20 cellular contexts compared by ENCODE assay signal in genomic region chr2:101500860-101501259, GRCh38. TPM values are rescaled to one million over a fixed set of nuclear protein-coding genes. Genes with fewer than 3 reads are reported as not detected.
DNase-seq lines count a peak whose midpoint lies in the region; ATAC-seq and TF ChIP-seq lines count a peak whose summit lies in the region.
"Had no signal": no experiment of that assay in that cellular context is flagged by ENCODE, and none has a peak within 500 bp of the region (broad histone marks: within the 10 kb centered on the region; RNA-seq: fewer than 3 reads in every experiment).

No MANE protein-coding gene starts in this region.

- H3K27ac ChIP-seq in A673 (ENCODE audit: low read depth, low read length, poor library complexity, severe bottlenecking) (no peak overlapping the region), muscle layer of duodenum (ENCODE audit: low read length) (peak overlapping the region; percentile 3)
- H3K27ac ChIP-seq: upper lobe of right lung had no signal

- H3K27me3 ChIP-seq in A673 (replicated peaks; ENCODE audit: insufficient read depth, low read depth, low read length, poor library complexity) (no peaks in the 10 kb centered on the region), MG63 (no peaks in the 10 kb centered on the region), muscle layer of duodenum (ENCODE audit: low read depth, low read length) (no peaks in the 10 kb centered on the region)
- H3K27me3 ChIP-seq: upper lobe of right lung had no signal

- no peaks in the 10 kb centered on the region for H3K9me3 ChIP-seq in A673 (ENCODE audit: low read depth, low read length, poor library complexity, severe bottlenecking)
- H3K9me3 ChIP-seq in MG63, result no peaks in the 10 kb centered on the region
- H3K9me3 ChIP-seq in muscle layer of duodenum (ENCODE audit: control insufficient read depth in 1 of 2, low read length in 2 of 2), result no peaks in the 10 kb centered on the region
- H3K9me3 ChIP-seq: upper lobe of right lung had no signal

- H3K36me3 ChIP-seq in A673 (ENCODE audit: insufficient read depth, low read length, poor library complexity, severe bottlenecking), result no peaks in the 10 kb centered on the region
- H3K36me3 ChIP-seq in MG63, result no peaks in the 10 kb centered on the region
- no peaks in the 10 kb centered on the region for H3K36me3 ChIP-seq in muscle layer of duodenum (ENCODE audit: control insufficient read depth in 1 of 2, insufficient read depth in 2 of 2, low read length in 2 of 2)
- H3K36me3 ChIP-seq: upper lobe of right lung had no signal

- CTCF ChIA-PET in A673 (lab: Charles Lee), result no interaction called here

- TF ChIP-seq CTCF in A673 (conservative IDR thresholded peaks at IDR 0.05; ENCODE audit: low read depth, low read length) (no peak), fibroblast of mammary gland (conservative IDR thresholded peaks at IDR 0.05; ENCODE audit: control insufficient read depth, insufficient read depth, low read depth, low read length) (no peak)

- ATAC-seq in HG03095 (IDR thresholded peaks at IDR 0.05; ENCODE audit: unreplicated experiment), result no peak
- ATAC-seq: left lobe of liver; naive thymus-derived CD4-positive, alpha-beta T cell; upper lobe of right lung had no signal

- H3K4me3 ChIP-seq in A673 (ENCODE audit: low read depth, low read length, poor library complexity, severe bottlenecking) (no peak overlapping the region), MG63 (no peak overlapping the region), fibroblast of mammary gland (ENCODE audit: control insufficient read depth, low read depth, low read length) (no peak overlapping the region), muscle layer of duodenum (ENCODE audit: low read depth in 1 of 2, low read length in 2 of 2) (no peak overlapping the region)
- H3K4me3 ChIP-seq: upper lobe of right lung had no signal

- peaks cover 21% of the 10 kb centered on the region for H3K4me1 ChIP-seq in A673 (ENCODE audit: insufficient read depth, low read length, poor library complexity, severe bottlenecking)
- peaks cover 0 to 13% of the 10 kb centered on the region in 2 donors for H3K4me1 ChIP-seq in muscle layer of duodenum (ENCODE audit: control insufficient read depth in 1 of 2, insufficient read depth in 2 of 2, low read length in 2 of 2)
- H3K4me1 ChIP-seq: upper lobe of right lung had no signal

- POLR2A ChIA-PET in A673 (lab: Charles Lee; ENCODE audit: low non-redundant PET), result no interaction called here

- BruUV-seq in A673 (replicated peaks; lab: Mats Ljungman, UMichigan), result no TSS peak

- DNase-seq in A673 (ENCODE audit: low spot score) (peak; percentile 22), MG63 (peak; percentile 64), fibroblast of mammary gland (ENCODE audit: low read depth) (peak; percentile 57), NCI-H446 (lab: John Stamatoyannopoulos, UW) (no peak), pons (ENCODE audit: low spot score) (no peak), KG1 (lab: John Stamatoyannopoulos, UW) (no peak)
- DNase-seq: ACHN; activated CD4-positive, alpha-beta T cell treated with anti-CD3 and anti-CD28 coated beads for 4 hours; activated naive CD4-positive, alpha-beta T cell treated with anti-CD3 and anti-CD28 coated beads, Interleukin-2, amount 10 ng/mL, durations not matched to agents 7 days and 5 days; GOT3; Kasumi-1; naive thymus-derived CD4-positive, alpha-beta T cell; NCI-H1436; SIG-M5; upper lobe of right lung had no signal

- intact Hi-C loops in A673 (cut with micrococcal nuclease; ENCODE audit: unreplicated experiment), result no loop called here

RNA-seq across cellular contexts. Expression of gene RFX8, which starts 25.9 kb away (rescaled TPM):
- not detected in 2 replicates for total RNA-seq in A673 (2021)
- not detected in 2 replicates for total RNA-seq in MG63 (2014; rRNA removed; shearing (Covaris generic); ENCODE audit: low replicate concordance)
- total RNA-seq: bronchial epithelial cell, left lobe of liver, progenitor cell of endocrine pancreas, upper lobe of right lung had no signal

Comparison
In these comparisons a context has a peak if more than half of its experiments do, and no peak if none do; other contexts are left out.
1. DNase-seq: peak in A673 (single experiment), MG63 (single experiment) and fibroblast of mammary gland (single experiment); none in NCI-H446 (0 of 2), pons (single experiment) and KG1 (single experiment).